ENCODE assay signal across 22 cellular contexts in the genomic region with DNA sequence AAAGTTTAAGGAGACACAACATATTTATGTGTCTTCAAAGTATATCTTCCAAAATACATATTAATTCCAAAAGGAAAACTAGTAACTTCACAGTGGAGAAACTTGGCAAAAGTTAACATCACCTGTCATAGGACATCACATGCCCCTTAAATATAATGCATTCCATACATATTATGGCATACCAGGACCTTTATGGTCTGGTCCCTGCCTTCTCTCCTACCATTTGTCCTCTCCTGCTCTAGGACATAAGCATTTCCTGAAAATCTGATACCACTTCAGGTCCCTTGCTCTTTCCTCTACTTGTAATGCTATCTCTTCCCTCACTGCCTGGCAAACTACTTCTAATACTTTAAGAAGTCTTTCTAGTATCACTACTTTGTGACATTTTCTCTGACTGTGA.
A peak's percentile ranks its signal among the peaks of the same experiment; 100 is the strongest.
DNase-seq lines count a peak whose midpoint lies in the region; ATAC-seq and TF ChIP-seq lines count a peak whose summit lies in the region.
"Had no signal": no experiment of that assay in that cellular context is flagged by ENCODE, and none has a peak within 500 bp of the region (broad histone marks: within the 10 kb centered on the region; RNA-seq: fewer than 3 reads in every experiment).

No MANE protein-coding gene starts in this region.

- H3K4me3 ChIP-seq in PC-3 (ENCODE audit: low read length) (no peak overlapping the region), A673 (ENCODE audit: low read depth, low read length, poor library complexity, severe bottlenecking) (no peak overlapping the region)
- H3K4me3 ChIP-seq: BLaER1 treated with 17β-estradiol and CSF1 and Interleukin-3, amounts not matched to agents 10 nM and 100 nM had no signal

- CTCF ChIA-PET in PC-3 (lab: Charles Lee) = no interaction called here
- CTCF ChIA-PET in A673 (lab: Charles Lee) = no interaction called here

- no peaks in the 10 kb centered on the region for H3K9me3 ChIP-seq in PC-3 (ENCODE audit: low read length)
- no peaks in the 10 kb centered on the region for H3K9me3 ChIP-seq in A673 (ENCODE audit: low read depth, low read length, poor library complexity, severe bottlenecking)
- H3K9me3 ChIP-seq: BLaER1 treated with 17β-estradiol and CSF1 and Interleukin-3, amounts not matched to agents 10 nM and 100 nM had no signal

- TF ChIP-seq CTCF in PC-3 (conservative IDR thresholded peaks at IDR 0.05; ENCODE audit: low read depth, low read length) = no peak
- no peak for TF ChIP-seq CTCF in brain (conservative IDR thresholded peaks at IDR 0.05)
- no peak for TF ChIP-seq CTCF in progenitor cell of endocrine pancreas (IDR thresholded peaks at IDR 0.05; ENCODE audit: unreplicated experiment)
- no peak for TF ChIP-seq CTCF in type B pancreatic cell (conservative IDR thresholded peaks at IDR 0.05)
- TF ChIP-seq CTCF in A673 (conservative IDR thresholded peaks at IDR 0.05; ENCODE audit: low read depth, low read length) = no peak

- H3K27ac ChIP-seq in PC-3 (ENCODE audit: low read length) (no peak overlapping the region), A673 (ENCODE audit: low read depth, low read length, poor library complexity, severe bottlenecking) (no peak overlapping the region)
- H3K27ac ChIP-seq: BLaER1 treated with 17β-estradiol and CSF1 and Interleukin-3, amounts not matched to agents 10 nM and 100 nM had no signal

- BruUV-seq in PC-3 (replicated peaks; lab: Mats Ljungman, UMichigan) (no TSS peak), A673 (replicated peaks; lab: Mats Ljungman, UMichigan) (no TSS peak)

- peak overlapping the region in 3 of 5 experiments; percentile 9 to 27 (median 14) for H3K27ac Mint-ChIP-seq in brain
- peak overlapping the region; percentile 79 for H3K27ac Mint-ChIP-seq in progenitor cell of endocrine pancreas
- no peak overlapping the region for H3K27ac Mint-ChIP-seq in type B pancreatic cell
- H3K27ac Mint-ChIP-seq: CD4-positive, alpha-beta T cell; IgD-negative memory B cell had no signal

- no peaks in the 10 kb centered on the region for H3K4me1 Mint-ChIP-seq in brain
- no peaks in the 10 kb centered on the region for H3K4me1 Mint-ChIP-seq in progenitor cell of endocrine pancreas (ENCODE audit: low read depth)
- no peaks in the 10 kb centered on the region for H3K4me1 Mint-ChIP-seq in type B pancreatic cell (ENCODE audit: unreplicated experiment)
- H3K4me1 Mint-ChIP-seq: IgD-negative memory B cell had no signal

- H3K4me1 ChIP-seq in PC-3 (ENCODE audit: insufficient read depth, low read length) (0 out of 2 replicates have a peak, but pooled peaks cover 8% of the 10 kb centered on the region), A673 (ENCODE audit: insufficient read depth, low read length, poor library complexity, severe bottlenecking) (no peaks in the 10 kb centered on the region)
- H3K4me1 ChIP-seq: BLaER1 treated with 17β-estradiol and CSF1 and Interleukin-3, amounts not matched to agents 10 nM and 100 nM had no signal

- H3K27me3 ChIP-seq in PC-3 (ENCODE audit: low read length) (no peaks in the 10 kb centered on the region), A673 (replicated peaks; ENCODE audit: insufficient read depth, low read depth, low read length, poor library complexity) (no peaks in the 10 kb centered on the region)
- H3K27me3 ChIP-seq: BLaER1 treated with 17β-estradiol and CSF1 and Interleukin-3, amounts not matched to agents 10 nM and 100 nM had no signal

- H3K9me2 ChIP-seq in PC-3 (replicated peaks; ENCODE audit: low read length) = no peaks in the 10 kb centered on the region

- no peaks in the 10 kb centered on the region; the same call in 1 of the 2 replicates for H3K36me3 ChIP-seq in PC-3 (ENCODE audit: low read depth, low read length)
- H3K36me3 ChIP-seq in A673 (ENCODE audit: insufficient read depth, low read length, poor library complexity, severe bottlenecking) = peaks cover 75% of the 10 kb centered on the region

- H2AFZ ChIP-seq in PC-3 (ENCODE audit: low read length) = no peak overlapping the region

- ATAC-seq in PC-3 = peak; percentile 42; the same call in 1 of the 2 replicates

- DNase-seq in EL (peak; percentile 9), PC-3 (peak; percentile 18), progenitor cell of endocrine pancreas (ENCODE audit: low spot score, unreplicated experiment) (no peak), type B pancreatic cell (ENCODE audit: extremely low spot score, unreplicated experiment) (no peak), A673 (ENCODE audit: low spot score) (no peak), germinal center (ENCODE audit: low spot score) (no peak), SKM-1 treated with dmso at 0.1 percent for 144 hours (lab: John Stamatoyannopoulos, UW; ENCODE audit: unreplicated experiment) (no peak)
- DNase-seq: AML-193; CD4-positive, alpha-beta T cell; GF-D8; HCEC 1CT; NCI-H1092; NCI-H1417 treated with DMSO at 0.1 percent for 48 hours; NCI-H1694 treated with DMSO at 0.1 percent for 48 hours; NCI-H2081; NCI-H2227 treated with DMSO at 0.1 percent for 48 hours; NCI-H526 treated with DMSO at 0.1 percent for 48 hours; Right ventricle myocardium superior; RPMI8226 had no signal

- H3K4me3 Mint-ChIP-seq in brain = no peak overlapping the region
- H3K4me3 Mint-ChIP-seq in progenitor cell of endocrine pancreas (ENCODE audit: low read depth) = no peak overlapping the region
- no peak overlapping the region for H3K4me3 Mint-ChIP-seq in type B pancreatic cell
- H3K4me3 Mint-ChIP-seq: CD4-positive, alpha-beta T cell; IgD-negative memory B cell had no signal

- no peaks in the 10 kb centered on the region for H3F3A ChIP-seq in PC-3 (ENCODE audit: low read length, unreplicated experiment)

- H4K20me1 ChIP-seq in PC-3 (ENCODE audit: low read length) = no peaks in the 10 kb centered on the region
- H4K20me1 ChIP-seq: BLaER1 treated with 17β-estradiol and CSF1 and Interleukin-3, amounts not matched to agents 10 nM and 100 nM had no signal

- H3K9ac ChIP-seq in PC-3 (ENCODE audit: low read length) = no peak overlapping the region
- H3K9ac ChIP-seq: BLaER1 treated with 17β-estradiol and CSF1 and Interleukin-3, amounts not matched to agents 10 nM and 100 nM had no signal

- intact Hi-C loops in PC-3 (cut with micrococcal nuclease) (no loop called here), A673 (cut with micrococcal nuclease; ENCODE audit: unreplicated experiment) (no loop called here)

- no peak overlapping the region for H3K4me2 ChIP-seq in PC-3 (ENCODE audit: low read length)
- H3K4me2 ChIP-seq: BLaER1 treated with 17β-estradiol and CSF1 and Interleukin-3, amounts not matched to agents 10 nM and 100 nM had no signal

- H3K79me2 ChIP-seq in PC-3 (ENCODE audit: low read length) = no peaks in the 10 kb centered on the region

- POLR2A ChIA-PET in PC-3 (lab: Charles Lee; ENCODE audit: unreplicated experiment) (no interaction called here), A673 (lab: Charles Lee; ENCODE audit: low non-redundant PET) (no interaction called here)

- H3K9me3 Mint-ChIP-seq in brain = peaks cover 0 to 5% (median 0%) of the 10 kb centered on the region in 5 experiments
- H3K9me3 Mint-ChIP-seq in progenitor cell of endocrine pancreas (ENCODE audit: low read depth) = no peaks in the 10 kb centered on the region
- H3K9me3 Mint-ChIP-seq in type B pancreatic cell = no peaks in the 10 kb centered on the region
- H3K9me3 Mint-ChIP-seq: CD4-positive, alpha-beta T cell; IgD-negative memory B cell had no signal

- H3K27me3 Mint-ChIP-seq in brain (no peaks in the 10 kb centered on the region), progenitor cell of endocrine pancreas (no peaks in the 10 kb centered on the region), type B pancreatic cell (no peaks in the 10 kb centered on the region)
- H3K27me3 Mint-ChIP-seq: CD4-positive, alpha-beta T cell; IgD-negative memory B cell had no signal

- H3K36me3 Mint-ChIP-seq in brain = peaks cover 74% of the 10 kb centered on the region
- peaks cover 23% of the 10 kb centered on the region for H3K36me3 Mint-ChIP-seq in progenitor cell of endocrine pancreas (ENCODE audit: insufficient read depth)
- H3K36me3 Mint-ChIP-seq in type B pancreatic cell = peaks cover 22% of the 10 kb centered on the region

Comparison
In these comparisons a context has a peak if more than half of its experiments do, and no peak if none do; other contexts are left out.
1. DNase-seq: peak in EL (single experiment) and PC-3 (single experiment); none in progenitor cell of endocrine pancreas (single experiment), type B pancreatic cell (single experiment), A673 (single experiment), germinal center (single experiment) and SKM-1 treated with dmso at 0.1 percent for 144 hours (single experiment).